In the genomic region with DNA sequence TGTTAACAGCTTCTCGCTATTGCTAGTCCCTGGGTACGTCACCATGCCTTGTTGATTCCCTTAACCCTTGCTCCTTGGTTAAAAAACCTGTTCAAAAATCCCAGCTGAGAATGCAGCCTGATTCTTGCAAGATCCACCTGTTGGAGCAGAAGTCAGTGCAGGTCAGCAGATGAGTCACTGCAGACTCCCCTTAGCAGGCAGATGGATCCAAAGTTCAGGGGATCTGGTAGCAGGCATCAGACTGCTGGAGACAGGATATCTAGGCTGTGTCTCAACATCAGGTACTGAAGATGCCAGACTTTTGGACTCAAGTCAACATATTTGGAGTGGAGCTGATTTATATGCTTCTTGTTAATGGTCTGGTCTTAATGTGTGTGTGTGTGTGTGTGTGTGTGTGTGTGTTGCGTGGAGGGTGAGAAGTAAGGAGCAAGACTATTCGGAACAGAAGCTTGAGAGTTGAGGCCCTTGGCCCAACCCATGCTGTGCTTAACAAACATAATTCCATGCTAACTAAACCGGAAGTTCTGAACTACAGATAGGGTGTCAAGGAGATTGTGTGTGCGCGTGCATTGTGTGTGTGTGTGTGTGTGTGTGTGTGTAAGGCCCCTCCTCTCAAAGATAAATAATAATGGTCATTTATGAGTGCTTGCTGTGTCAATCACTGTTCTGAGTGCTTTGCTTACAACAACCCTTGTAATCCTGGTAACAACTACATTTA, we compare ENCODE assay signal across 12 cellular contexts. TPM values are rescaled to one million over a fixed set of nuclear protein-coding genes. Genes with fewer than 3 reads are reported as not detected.
A peak's percentile ranks its signal among the peaks of the same experiment; 100 is the strongest.
DNase-seq lines count a peak whose midpoint lies in the region.
"Had no signal": no experiment of that assay in that cellular context is flagged by ENCODE, and none has a peak within 500 bp of the region (broad histone marks: within the 10 kb centered on the region; RNA-seq: fewer than 3 reads in every experiment).

No MANE protein-coding gene starts in this region.

- H3K9me3 ChIP-seq in duodenal mucosa (ENCODE audit: control insufficient read depth in 1 of 2, low read length in 2 of 2), result no peaks in the 10 kb centered on the region
- H3K9me3 ChIP-seq in trophoblast cell (ENCODE audit: insufficient read depth, low read depth, low read length), result no peaks in the 10 kb centered on the region
- H3K9me3 ChIP-seq in mesenchymal stem cell (ENCODE audit: control insufficient read depth, low read length), result no peaks in the 10 kb centered on the region
- H3K9me3 ChIP-seq: thoracic aorta had no signal

- H4K91ac ChIP-seq in trophoblast cell (ENCODE audit: low read depth, low read length) (no peak overlapping the region), mesenchymal stem cell (ENCODE audit: low read length) (no peak overlapping the region)

- no peak overlapping the region for H2BK15ac ChIP-seq in mesenchymal stem cell (ENCODE audit: low read depth, poor library complexity, severe bottlenecking)

- peak overlapping the region; percentile 67 to 79 for H3K4me3 ChIP-seq in duodenal mucosa (ENCODE audit: low read depth in 1 of 2, low read length in 2 of 2)
- no peak overlapping the region for H3K4me3 ChIP-seq in trophoblast cell (ENCODE audit: low read depth, low read length)
- no peak overlapping the region for H3K4me3 ChIP-seq in mesenchymal stem cell (ENCODE audit: insufficient read depth in 1 of 2, low read depth in 1 of 2, low read length in 2 of 2)

- H3K18ac ChIP-seq in trophoblast cell (ENCODE audit: low read length), result no peak overlapping the region
- H3K18ac ChIP-seq in mesenchymal stem cell (ENCODE audit: low read depth in 1 of 2, low read length in 2 of 2), result no peak overlapping the region

- H3K4ac ChIP-seq in trophoblast cell (ENCODE audit: low read depth, low read length) (no peak overlapping the region), mesenchymal stem cell (ENCODE audit: low read depth in 1 of 2, low read length in 2 of 2) (no peak overlapping the region)

- H3K79me2 ChIP-seq in trophoblast cell (ENCODE audit: control insufficient read depth, insufficient read depth, low read length, poor library complexity), result no peaks in the 10 kb centered on the region

- H3K9ac ChIP-seq in duodenal mucosa (ENCODE audit: low read depth in 1 of 2, low read length in 2 of 2) (peak overlapping the region; percentile 51 to 69), trophoblast cell (ENCODE audit: low read length) (no peak overlapping the region), mesenchymal stem cell (ENCODE audit: low read length) (no peak overlapping the region)

- H4K8ac ChIP-seq in trophoblast cell (ENCODE audit: low read depth, low read length), result no peak overlapping the region
- H4K8ac ChIP-seq in mesenchymal stem cell (ENCODE audit: low read length), result no peak overlapping the region

- DNase-seq in NCI-H748 (lab: John Stamatoyannopoulos, UW; ENCODE audit: unreplicated experiment), result peak; percentile 29
- no peak for DNase-seq in NCI-H748 treated with DMSO at 0.1 percent for 48 hours (lab: John Stamatoyannopoulos, UW)
- DNase-seq in NCI-H226, result peak; percentile 24
- DNase-seq in trophoblast cell, result peak in 1 of 2 donors; percentile 50
- DNase-seq in stimulated activated CD4-positive, alpha-beta T cell treated with anti-CD3 and anti-CD28 coated beads, Interleukin-2, amount 100 ng/mL, for 24 hours, result no peak
- no peak for DNase-seq in mesenchymal stem cell
- no peak for DNase-seq in stimulated activated CD8-positive, alpha-beta memory T cell treated with anti-CD3 and anti-CD28 coated beads, Interleukin-4, amount 100 ng/mL, for 48 hours
- DNase-seq: NCI-H2029 had no signal

- H3K23ac ChIP-seq in trophoblast cell (ENCODE audit: low read length), result no peak overlapping the region
- H3K23ac ChIP-seq in mesenchymal stem cell (ENCODE audit: low read length in 2 of 2), result no peak overlapping the region

- H2BK120ac ChIP-seq in trophoblast cell (ENCODE audit: insufficient read depth, low read length, poor library complexity) (no peak overlapping the region), mesenchymal stem cell (ENCODE audit: low read depth, low read length) (no peak overlapping the region)

- H3K79me1 ChIP-seq in trophoblast cell (ENCODE audit: low read length) (peaks cover 2% of the 10 kb centered on the region), mesenchymal stem cell (replicated peaks; ENCODE audit: low read length, poor library complexity, severe bottlenecking) (peaks cover 3% of the 10 kb centered on the region)

- H3K36me3 ChIP-seq in duodenal mucosa (ENCODE audit: control insufficient read depth in 1 of 2, insufficient read depth in 2 of 2, low read length in 2 of 2), result no peaks in the 10 kb centered on the region
- no peaks in the 10 kb centered on the region for H3K36me3 ChIP-seq in trophoblast cell (ENCODE audit: control insufficient read depth in 1 of 2, insufficient read depth in 2 of 2, low read length in 2 of 2)
- H3K36me3 ChIP-seq in mesenchymal stem cell (ENCODE audit: control insufficient read depth in 1 of 2, insufficient read depth in 2 of 2, low read depth in 1 of 2, low read length in 2 of 2), result no peaks in the 10 kb centered on the region
- H3K36me3 ChIP-seq: thoracic aorta had no signal

- no peak overlapping the region for H3K14ac ChIP-seq in trophoblast cell (ENCODE audit: low read length)
- peak overlapping the region in 1 of 2 experiments; percentile 22 for H3K14ac ChIP-seq in mesenchymal stem cell (ENCODE audit: low read length in 2 of 2)

- H2BK12ac ChIP-seq in trophoblast cell (ENCODE audit: low read length) (no peak overlapping the region), mesenchymal stem cell (ENCODE audit: low read length in 2 of 2) (no peak overlapping the region)

- H3K4me1 ChIP-seq in duodenal mucosa (ENCODE audit: control insufficient read depth in 1 of 2, insufficient read depth in 2 of 2, low read length in 2 of 2), result peaks cover 21 to 25% of the 10 kb centered on the region in 2 donors
- peaks cover 15 to 18% of the 10 kb centered on the region in 2 experiments for H3K4me1 ChIP-seq in trophoblast cell (ENCODE audit: control insufficient read depth in 1 of 2, insufficient read depth in 2 of 2, low read length in 2 of 2)
- peaks cover 10% of the 10 kb centered on the region for H3K4me1 ChIP-seq in mesenchymal stem cell (ENCODE audit: control insufficient read depth, insufficient read depth, low read depth, low read length)

- peak overlapping the region; percentile 12 for H2BK5ac ChIP-seq in trophoblast cell (ENCODE audit: low read depth, low read length, poor library complexity)
- H2BK5ac ChIP-seq in mesenchymal stem cell (ENCODE audit: low read depth, low read length, poor library complexity, severe bottlenecking), result no peak overlapping the region

- no peak overlapping the region for H4K12ac ChIP-seq in trophoblast cell (ENCODE audit: low read depth, low read length)

- no peaks in the 10 kb centered on the region for H3K27me3 ChIP-seq in duodenal mucosa (ENCODE audit: control insufficient read depth in 1 of 2, insufficient read depth in 2 of 2, low read length in 2 of 2)
- H3K27me3 ChIP-seq in trophoblast cell (ENCODE audit: insufficient read depth, low read length), result no peaks in the 10 kb centered on the region
- peaks cover 0 to 6% of the 10 kb centered on the region in 2 experiments for H3K27me3 ChIP-seq in mesenchymal stem cell (ENCODE audit: control insufficient read depth in 1 of 2, insufficient read depth in 1 of 2, low read length in 2 of 2)

- no CpG with 5 or more reads among the region's 7 CpGs for WGBS in trophoblast cell (ENCODE audit: extremely low coverage, insufficient coverage, insufficient read length)
- WGBS in mesenchymal stem cell, result 45% methylated on average over 3 of the region's 7 CpGs

- H2AK5ac ChIP-seq in trophoblast cell (ENCODE audit: low read length), result no peak overlapping the region
- H2AK5ac ChIP-seq in mesenchymal stem cell (ENCODE audit: low read length, severe bottlenecking), result no peak overlapping the region

- H3K27ac ChIP-seq in duodenal mucosa (ENCODE audit: low read depth, low read length) (no peak overlapping the region), trophoblast cell (ENCODE audit: low read depth, low read length) (peak overlapping the region; percentile 9), mesenchymal stem cell (ENCODE audit: low read length, poor library complexity, severe bottlenecking) (no peak overlapping the region)

- H2AFZ ChIP-seq in trophoblast cell (ENCODE audit: insufficient read depth, low read length, poor library complexity) (no peak overlapping the region), mesenchymal stem cell (ENCODE audit: low read depth, low read length) (no peak overlapping the region)

- H3K4me2 ChIP-seq in trophoblast cell (ENCODE audit: low read length) (no peak overlapping the region), mesenchymal stem cell (ENCODE audit: low read length, poor library complexity, severe bottlenecking) (no peak overlapping the region)

RNA-seq across cellular contexts. Expression of a gene that starts 1.1 kb away (rescaled TPM):
- 11.3 and 11.6 TPM in 2 replicates for polyA plus RNA-seq in trophoblast cell (2013)
- polyA plus RNA-seq in mesenchymal stem cell (2013, experiment 1 of 2), result 1.0 TPM
- 1.4 TPM for polyA plus RNA-seq in mesenchymal stem cell (2013, experiment 2 of 2)

RNA-seq across cellular contexts. Expression of a gene that starts 47.9 kb away (rescaled TPM):
- polyA plus RNA-seq in trophoblast cell (2013), result not detected in 2 replicates
- not detected for polyA plus RNA-seq in mesenchymal stem cell (2013, experiment 1 of 2)
- polyA plus RNA-seq in mesenchymal stem cell (2013, experiment 2 of 2), result 0.04 TPM
- polyA plus RNA-seq: AG04450 had no signal

RNA-seq across cellular contexts. Expression of a gene that starts 50.6 kb away (rescaled TPM):
- 0.03 TPM in 1 of 2 replicates, not detected in the other for polyA plus RNA-seq in trophoblast cell (2013)
- polyA plus RNA-seq in mesenchymal stem cell (2013, experiment 1 of 2), result not detected
- not detected for polyA plus RNA-seq in mesenchymal stem cell (2013, experiment 2 of 2)
- polyA plus RNA-seq: AG04450, liver had no signal

Comparison
In these comparisons a context has a peak if more than half of its experiments do, and no peak if none do; other contexts are left out.
1. DNase-seq: peak in NCI-H748 (single experiment) and NCI-H226 (single experiment); none in NCI-H748 treated with DMSO at 0.1 percent for 48 hours (single experiment), stimulated activated CD4-positive, alpha-beta T cell treated with anti-CD3 and anti-CD28 coated beads, Interleukin-2, amount 100 ng/mL, for 24 hours (0 of 2), mesenchymal stem cell (single experiment) and stimulated activated CD8-positive, alpha-beta memory T cell treated with anti-CD3 and anti-CD28 coated beads, Interleukin-4, amount 100 ng/mL, for 48 hours (single experiment).
2. H3K4me3 ChIP-seq: peak in duodenal mucosa (2 of 2); none in trophoblast cell (single experiment) and mesenchymal stem cell (0 of 2).
3. H3K9ac ChIP-seq: peak in duodenal mucosa (2 of 2); none in trophoblast cell (single experiment) and mesenchymal stem cell (single experiment).